ENCODE assay signal across 7 cellular contexts in the genomic region with DNA sequence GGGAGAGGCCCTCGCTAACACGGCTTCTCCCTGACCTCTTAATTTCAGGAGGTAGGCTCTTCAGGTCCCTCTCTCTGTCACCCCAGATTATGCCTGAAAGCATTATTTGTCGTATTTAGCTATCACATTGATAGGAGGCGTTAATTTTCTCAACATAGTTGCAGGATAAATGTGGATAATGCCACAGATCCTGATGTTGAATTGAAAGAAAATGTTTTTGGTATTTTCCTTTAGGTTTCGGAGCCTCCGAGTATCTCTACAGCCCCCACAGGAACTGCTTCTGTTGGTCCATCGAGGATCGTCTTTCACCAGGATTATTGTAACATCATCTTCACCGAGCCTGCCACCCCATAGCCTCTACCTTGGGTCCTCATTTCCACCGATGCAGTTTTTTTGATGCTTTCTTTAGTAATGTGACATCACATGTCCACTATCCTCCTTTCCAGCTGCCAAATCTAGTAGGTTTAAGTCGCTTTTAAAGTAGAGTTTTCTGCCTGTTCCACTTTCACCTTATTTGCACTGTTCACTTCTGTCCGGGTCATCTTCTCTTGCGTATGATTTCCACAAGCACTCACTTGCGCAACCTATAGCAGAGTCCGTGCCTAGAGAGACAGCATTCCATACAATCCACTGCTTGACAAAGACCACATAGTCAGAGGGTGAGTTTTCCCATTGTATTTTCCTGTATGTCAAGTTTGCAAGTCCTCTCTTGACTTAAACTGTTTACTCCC. TPM values are rescaled to one million over a fixed set of nuclear protein-coding genes. Genes with fewer than 3 reads are reported as not detected.
DNase-seq lines count a peak whose midpoint lies in the region; ATAC-seq and TF ChIP-seq lines count a peak whose summit lies in the region.

No MANE protein-coding gene starts in this region.

- peaks cover 40 to 52% of the 10 kb centered on the region in 2 donors for H3K36me3 Mint-ChIP-seq in activated naive CD4-positive, alpha-beta T cell treated with anti-CD3 and anti-CD28 coated beads, Interleukin-2, amount 50 U/mL, for 72 hours
- peaks cover 13% of the 10 kb centered on the region for H3K36me3 Mint-ChIP-seq in glutamatergic neuron (ENCODE audit: unreplicated experiment)

- dilution Hi-C loops in IMR-90 (cut with HindIII; ENCODE audit: low sequenced_read_pairs, unreplicated experiment): no loop called here

- CTCF ChIA-PET in IMR-90 (lab: Yijun Ruan, JAX): no interaction called here

- WGBS in IMR-90 (ENCODE audit: extremely low coverage in 2 of 2, insufficient read length in 1 of 2), 2 experiments: 24% methylated on average over 6 of the region's 15 CpGs; no CpG with 5 or more reads in 1 of the 2 experiments

- in situ Hi-C loops in IMR-90 (cut with MboI; ENCODE audit: low sequenced_read_pairs): loop anchor here (10.0 kb wide), 1 partner anchor 587 kb away; the partner anchor contains the start of gene PYURF

- H3K36me3 ChIP-seq in IMR-90 (ENCODE audit: control insufficient read depth, insufficient read depth, low read length) (peaks cover 3% of the 10 kb centered on the region), rectal smooth muscle tissue (ENCODE audit: control insufficient read depth, insufficient read depth, low read length) (no peaks in the 10 kb centered on the region)

- H3K56ac ChIP-seq in IMR-90 (ENCODE audit: extremely low read depth, insufficient read depth, low read length): peak overlapping the region; percentile 76

- no peaks in the 10 kb centered on the region for H3K9me1 ChIP-seq in IMR-90 (ENCODE audit: insufficient read depth, low read length)

- H3K14ac ChIP-seq in IMR-90 (replicated peaks; ENCODE audit: low read depth, low read length): peak overlapping the region; percentile 66

- TF ChIP-seq POLR2A in IMR-90 (IDR thresholded peaks at IDR 0.05; ENCODE audit: low read depth, low read length): peak; percentile 34; the same call in 1 of the 2 replicates

- peak overlapping the region; percentile 87 for H4K5ac ChIP-seq in IMR-90 (ENCODE audit: low read depth, low read length)

- no peak for TF ChIP-seq CTCF in IMR-90 (conservative IDR thresholded peaks at IDR 0.05; ENCODE audit: low read depth, low read length)
- no peak for TF ChIP-seq CTCF in glutamatergic neuron (IDR thresholded peaks at IDR 0.05; ENCODE audit: partially characterized antibody, unreplicated experiment)

- H4K91ac ChIP-seq in IMR-90 (ENCODE audit: insufficient read depth, low read depth, low read length): peak overlapping the region; percentile 45

- no TSS peak for BruUV-seq in IMR-90 (replicated peaks; lab: Mats Ljungman, UMichigan)

- peak overlapping the region; percentile 97 for H3K18ac ChIP-seq in IMR-90 (ENCODE audit: low read depth, low read length)

- H3K4me3 ChIP-seq in IMR-90 (ENCODE audit: insufficient read depth, low read depth, low read length): peak overlapping the region; percentile 94
- H3K4me3 ChIP-seq in rectal smooth muscle tissue (ENCODE audit: low read length): peak overlapping the region; percentile 84

- peak overlapping the region; percentile 24 to 63; a peak in 3 of 4 replicates for H4K8ac ChIP-seq in IMR-90 (ENCODE audit: low read depth in 2 of 2, low read length in 2 of 2)

- H3K4me3 Mint-ChIP-seq in glutamatergic neuron (ENCODE audit: unreplicated experiment): peak overlapping the region; percentile 93

- POLR2A ChIA-PET in IMR-90 (lab: Charles Lee; ENCODE audit: unreplicated experiment): no interaction called here

- peak overlapping the region; percentile 76 for H2BK120ac ChIP-seq in IMR-90 (ENCODE audit: low read depth, low read length)

- TF ChIP-seq RAD21 in IMR-90 (IDR thresholded peaks at IDR 0.05; ENCODE audit: low read length): no peak

- peak overlapping the region; percentile 89 for H3K27ac ChIP-seq in IMR-90 (ENCODE audit: insufficient read depth, low read length)
- H3K27ac ChIP-seq in rectal smooth muscle tissue (ENCODE audit: low read depth, low read length): peak overlapping the region; percentile 69

- peaks cover 37% of the 10 kb centered on the region for H3K4me1 Mint-ChIP-seq in glutamatergic neuron (ENCODE audit: low read depth, unreplicated experiment)

- peak overlapping the region; percentile 26; the same call in 2 of the 3 replicates for H2BK15ac ChIP-seq in IMR-90 (ENCODE audit: low read depth, low read length)

- H3K9me3 ChIP-seq in IMR-90 (ENCODE audit: control insufficient read depth, insufficient read depth, low read length): peaks cover 2% of the 10 kb centered on the region; the same call in 1 of the 2 replicates

- peaks cover 14 to 27% of the 10 kb centered on the region in 2 experiments for H3K79me1 ChIP-seq in IMR-90 (ENCODE audit: low read depth in 1 of 2, low read length in 2 of 2)

- H3K27ac Mint-ChIP-seq in activated naive CD4-positive, alpha-beta T cell treated with anti-CD3 and anti-CD28 coated beads, Interleukin-2, amount 50 U/mL, for 72 hours: peak overlapping the region; percentile 53 to 58
- H3K27ac Mint-ChIP-seq in glutamatergic neuron (ENCODE audit: unreplicated experiment): peak overlapping the region; percentile 78

- peak overlapping the region; percentile 71 for H2AK9ac ChIP-seq in IMR-90 (replicated peaks; ENCODE audit: low read depth, low read length, poor library complexity)

- H3K9ac ChIP-seq in IMR-90 (ENCODE audit: low read depth, low read length) (peak overlapping the region; percentile 83), rectal smooth muscle tissue (ENCODE audit: low read length) (peak overlapping the region; percentile 82)

- no peaks in the 10 kb centered on the region; the same call in 1 of the 2 replicates for H4K20me1 ChIP-seq in IMR-90 (ENCODE audit: insufficient read depth, low read length)

- H2BK20ac ChIP-seq in IMR-90 (ENCODE audit: low read depth, low read length): peak overlapping the region; percentile 59

- H3K23ac ChIP-seq in IMR-90 (ENCODE audit: low read depth, low read length): peak overlapping the region; percentile 77

- ATAC-seq in IMR-90 (ENCODE audit: low read depth) (peak; percentile 28), GM19328 (IDR thresholded peaks at IDR 0.05; ENCODE audit: unreplicated experiment) (no peak)
- ATAC-seq in activated naive CD4-positive, alpha-beta T cell treated with anti-CD3 and anti-CD28 coated beads, Interleukin-2, amount 50 U/mL, for 72 hours: no peak

- H2BK5ac ChIP-seq in IMR-90 (ENCODE audit: low read depth, low read length, poor library complexity, severe bottlenecking): peak overlapping the region; percentile 93

- peak overlapping the region; percentile 66 for H3K4ac ChIP-seq in IMR-90 (ENCODE audit: low read depth, low read length)

- peak overlapping the region; percentile 54 for H2AK5ac ChIP-seq in IMR-90 (ENCODE audit: low read depth, low read length)

- H3K4me1 ChIP-seq in IMR-90 (ENCODE audit: control insufficient read depth, insufficient read depth, low read length): 0 out of 2 replicates have a peak, but pooled peaks cover 2% of the 10 kb centered on the region
- H3K4me1 ChIP-seq in rectal smooth muscle tissue (ENCODE audit: control insufficient read depth, insufficient read depth, low read length): peaks cover 5% of the 10 kb centered on the region

- intact Hi-C loops in IMR-90 (cut with micrococcal nuclease): loop anchor here (1.0 to 5.0 kb wide), 4 partner anchors 55 to 580 kb away; partner anchors contain the start of gene FAM13A

- DNase-seq in Daoy (ENCODE audit: low read depth) (peak; percentile 19), IMR-90 (peak; percentile 95), glutamatergic neuron (no peak), midbrain (lab: John Stamatoyannopoulos, UW) (no peak)
- DNase-seq in activated naive CD4-positive, alpha-beta T cell treated with anti-CD3 and anti-CD28 coated beads, Interleukin-2, amount 50 U/mL, for 72 hours (ENCODE audit: low spot score in 2 of 2): no peak

- peaks cover 11% of the 10 kb centered on the region for H3K27me3 Mint-ChIP-seq in glutamatergic neuron (ENCODE audit: unreplicated experiment)

- H3K4me2 ChIP-seq in IMR-90 (ENCODE audit: low read depth, low read length): peak overlapping the region; percentile 98

- H2AFZ ChIP-seq in IMR-90 (replicated peaks; ENCODE audit: low read length, poor library complexity): peak overlapping the region; percentile 95

- peaks cover 24% of the 10 kb centered on the region for H3K27me3 ChIP-seq in IMR-90 (ENCODE audit: control insufficient read depth, insufficient read depth, low read length)
- no peaks in the 10 kb centered on the region for H3K27me3 ChIP-seq in rectal smooth muscle tissue (ENCODE audit: control insufficient read depth, insufficient read depth, low read length)

- peaks cover 19 to 22% of the 10 kb centered on the region in 2 donors for H3K9me3 Mint-ChIP-seq in activated naive CD4-positive, alpha-beta T cell treated with anti-CD3 and anti-CD28 coated beads, Interleukin-2, amount 50 U/mL, for 72 hours
- H3K9me3 Mint-ChIP-seq in glutamatergic neuron (ENCODE audit: unreplicated experiment): peaks cover 20% of the 10 kb centered on the region

TF ChIP-seq in IMR-90, 13 proteins besides CTCF, POLR2A, EP300 and RAD21 (continues in another document):
- TF ChIP-seq ELK1 (IDR thresholded peaks at IDR 0.05; ENCODE audit: borderline replicate concordance, low read depth, low read length) (no peak), FOS (IDR thresholded peaks at IDR 0.05; ENCODE audit: low read depth, low read length) (no peak)

RNA-seq across cellular contexts. Expression of gene TIGD2, which starts 0.7 kb away (rescaled TPM):
- total RNA-seq in Daoy (2014; rRNA removed; shearing (Covaris generic)): 3.2 and 5.0 TPM in 2 replicates
- total RNA-seq in IMR-90 (2012; rRNA removed) (12.4 and 16.4 TPM in 2 replicates), glutamatergic neuron (ENCODE audit: unreplicated experiment) (18.4 TPM)
- polyA plus RNA-seq in IMR-90 (2012; rRNA removed): 3.9 and 5.6 TPM in 2 replicates
- 1.1 and 1.7 TPM in 2 replicates for polyA plus RNA-seq in IMR-90 (2012; cell fraction: cytosol; rRNA removed)
- 1.4 and 2.4 TPM in 2 replicates for polyA plus RNA-seq in IMR-90 (2012; cell fraction: nucleus; rRNA removed; ENCODE audit: low replicate concordance)
- 1 to 10 TPM in 1 of 2 donors, under 1 TPM in 1; 0.61 to 1.8 TPM for total RNA-seq in activated naive CD4-positive, alpha-beta T cell treated with anti-CD3 and anti-CD28 coated beads, Interleukin-2, amount 50 U/mL, for 72 hours

RNA-seq across cellular contexts. Expression of gene FAM13A, which starts 55.0 kb away (rescaled TPM):
- 4.3 and 6.5 TPM in 2 replicates for total RNA-seq in Daoy (2014; rRNA removed; shearing (Covaris generic))
- total RNA-seq in IMR-90 (2012; rRNA removed) (22.0 and 25.3 TPM in 2 replicates), glutamatergic neuron (ENCODE audit: unreplicated experiment) (51.2 TPM)
- polyA plus RNA-seq in IMR-90 (2012; rRNA removed): 9.5 and 13.1 TPM in 2 replicates
- 4.8 and 5.0 TPM in 2 replicates for polyA plus RNA-seq in IMR-90 (2012; cell fraction: cytosol; rRNA removed)
- polyA plus RNA-seq in IMR-90 (2012; cell fraction: nucleus; rRNA removed; ENCODE audit: low replicate concordance): 11.9 and 44.5 TPM in 2 replicates
- total RNA-seq in activated naive CD4-positive, alpha-beta T cell treated with anti-CD3 and anti-CD28 coated beads, Interleukin-2, amount 50 U/mL, for 72 hours: 1 to 10 TPM; 2.2 to 6.6 TPM

Comparison
In these comparisons a context has a peak if more than half of its experiments do, and no peak if none do; other contexts are left out.
1. DNase-seq: peak in Daoy (single experiment) and IMR-90 (single experiment); none in activated naive CD4-positive, alpha-beta T cell treated with anti-CD3 and anti-CD28 coated beads, Interleukin-2, amount 50 U/mL, for 72 hours (0 of 2), glutamatergic neuron (single experiment) and midbrain (single experiment).